In the genomic region with DNA sequence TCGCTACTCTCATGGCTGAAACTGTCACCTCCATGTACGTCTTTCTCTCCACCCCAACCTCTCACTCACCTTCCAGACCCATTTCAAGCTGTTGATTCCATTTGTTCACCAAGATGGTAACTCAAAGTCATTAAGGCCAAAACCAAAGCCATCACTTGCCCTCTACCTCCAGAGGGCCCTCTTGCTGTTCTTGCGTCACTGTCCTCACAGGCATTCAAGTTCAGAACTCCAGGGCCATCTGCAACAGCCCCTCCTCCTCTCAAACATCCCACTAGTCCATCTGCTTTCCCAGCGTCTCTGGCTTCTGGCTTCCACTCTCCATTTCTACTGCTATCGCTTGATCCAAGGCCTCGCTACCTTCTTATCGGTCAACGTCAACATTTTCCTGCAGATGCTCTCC, we compare ENCODE assay signal across 17 cellular contexts.
DNase-seq lines count a peak whose midpoint lies in the region; ATAC-seq and TF ChIP-seq lines count a peak whose summit lies in the region.
"Had no signal": no experiment of that assay in that cellular context is flagged by ENCODE, and none has a peak within 500 bp of the region (broad histone marks: within the 10 kb centered on the region; RNA-seq: fewer than 3 reads in every experiment).

No MANE protein-coding gene starts in this region.

- no peaks in the 10 kb centered on the region for H3K9me3 Mint-ChIP-seq in endodermal cell

- no peak overlapping the region for H3K4me3 Mint-ChIP-seq in endodermal cell

- H3K4me1 ChIP-seq in endodermal cell (ENCODE audit: control insufficient read depth, insufficient read depth, low read length) (no peaks in the 10 kb centered on the region), spleen (peaks cover 0 to 18% (median 2%) of the 10 kb centered on the region in 6 donors), heart right ventricle (peaks cover 0 to 28% (median 9%) of the 10 kb centered on the region in 9 donors)

- no peak overlapping the region for H3K9ac ChIP-seq in endodermal cell (ENCODE audit: extremely low read depth, low read length, poor library complexity, severe bottlenecking)

- 92 to 100% methylated on average over 5 to 8 of the region's 8 CpGs for WGBS in endodermal cell (ENCODE audit: insufficient coverage in 1 of 2, insufficient read length in 1 of 2), 2 experiments
- 95 to 96% (median 95%) methylated on average over 8 of the region's 8 CpGs for WGBS in spleen, 5 donors
- 93 to 94% methylated on average over 8 of the region's 8 CpGs for WGBS in heart right ventricle, 2 donors

- TF ChIP-seq CTCF in endodermal cell (conservative IDR thresholded peaks at IDR 0.05) (peak; percentile 62), spleen (IDR thresholded peaks at IDR 0.05 in 8 of 11, conservative IDR thresholded peaks at IDR 0.05 in 3 of 11) (no peak), heart right ventricle (IDR thresholded peaks at IDR 0.05) (no peak)

- no peaks in the 10 kb centered on the region for H3K27me3 Mint-ChIP-seq in endodermal cell (ENCODE audit: insufficient read depth)

- no peak overlapping the region for H3K27ac ChIP-seq in endodermal cell (ENCODE audit: low read depth, low read length)
- H3K27ac ChIP-seq in spleen, result no peak overlapping the region
- H3K27ac ChIP-seq in heart right ventricle, result no peak overlapping the region
- H3K27ac ChIP-seq: SJSA1 had no signal

- H3K27ac Mint-ChIP-seq in endodermal cell, result no peak overlapping the region

- peaks cover 45% of the 10 kb centered on the region for H3K36me3 ChIP-seq in endodermal cell (ENCODE audit: control insufficient read depth, insufficient read depth, low read length)
- peaks cover 0 to 29% (median 2%) of the 10 kb centered on the region in 6 donors for H3K36me3 ChIP-seq in spleen
- peaks cover 0 to 97% (median 0%) of the 10 kb centered on the region in 9 donors for H3K36me3 ChIP-seq in heart right ventricle
- H3K36me3 ChIP-seq: SJSA1 had no signal

- no peak overlapping the region for H3K4me3 ChIP-seq in endodermal cell (ENCODE audit: low read length)
- H3K4me3 ChIP-seq in spleen, result no peak overlapping the region
- H3K4me3 ChIP-seq in heart right ventricle, result no peak overlapping the region
- H3K4me3 ChIP-seq: GM12878, SJSA1 had no signal

- H3K27me3 ChIP-seq in endodermal cell (ENCODE audit: control insufficient read depth, insufficient read depth, low read length, poor library complexity, severe bottlenecking), result no peaks in the 10 kb centered on the region
- H3K27me3 ChIP-seq in spleen (replicated peaks in 1 of 7), result no peaks in the 10 kb centered on the region
- no peaks in the 10 kb centered on the region for H3K27me3 ChIP-seq in heart right ventricle
- H3K27me3 ChIP-seq: SJSA1 had no signal

- intact Hi-C loops in spleen (cut with DNase I; ENCODE audit: low total_unique reads), result no loop called here
- intact Hi-C loops in heart right ventricle (cut with DNase I), result loop anchor here in 1 of 10 donors (10.0 kb wide), 1 partner anchor 55 kb away; no protein-coding TSS in a partner anchor

- no peak for ATAC-seq in heart right ventricle
- ATAC-seq: GM12878, Panc1 had no signal

- peaks cover 86% of the 10 kb centered on the region for H3K36me3 Mint-ChIP-seq in endodermal cell (ENCODE audit: low read depth)

- DNase-seq in NCI-H2171 treated with DMSO at 0.1 percent for 48 hours (lab: John Stamatoyannopoulos, UW) (peak; percentile 61), NCI-H2171 (lab: John Stamatoyannopoulos, UW) (no peak), NCI-H82 treated with DMSO at 0.1 percent for 48 hours (lab: John Stamatoyannopoulos, UW; ENCODE audit: unreplicated experiment) (peak; percentile 45), endodermal cell (no peak), spleen (peak; percentile 11), anterior cingulate cortex (lab: John Stamatoyannopoulos, UW) (no peak), heart right ventricle (no peak), NCI-H510A treated with DMSO at 0.1 percent for 48 hours (lab: John Stamatoyannopoulos, UW) (no peak)
- DNase-seq: 8988T, NCI-H1092 treated with DMSO at 0.1 percent for 48 hours, NCI-H146, NCI-H2081 treated with DMSO at 0.1 percent for 48 hours, NCI-H2227 treated with DMSO at 0.1 percent for 48 hours, NCI-H526 treated with DMSO at 0.1 percent for 48 hours had no signal

- H3K4me1 Mint-ChIP-seq in endodermal cell, result no peaks in the 10 kb centered on the region

- no peak for TF ChIP-seq POLR2A in spleen (IDR thresholded peaks at IDR 0.05)

- H3K9me3 ChIP-seq in endodermal cell (ENCODE audit: control insufficient read depth, low read length) (no peaks in the 10 kb centered on the region), spleen (no peaks in the 10 kb centered on the region), heart right ventricle (no peaks in the 10 kb centered on the region)
- H3K9me3 ChIP-seq: SJSA1 had no signal

Comparison
In these comparisons a context has a peak if more than half of its experiments do, and no peak if none do; other contexts are left out.
1. DNase-seq: peak in NCI-H2171 treated with DMSO at 0.1 percent for 48 hours (single experiment), NCI-H82 treated with DMSO at 0.1 percent for 48 hours (single experiment) and spleen (single experiment); none in NCI-H2171 (single experiment), endodermal cell (single experiment), anterior cingulate cortex (0 of 58), heart right ventricle (0 of 2) and NCI-H510A treated with DMSO at 0.1 percent for 48 hours (single experiment).